36 cellular contexts compared by ENCODE assay signal in the genomic region with DNA sequence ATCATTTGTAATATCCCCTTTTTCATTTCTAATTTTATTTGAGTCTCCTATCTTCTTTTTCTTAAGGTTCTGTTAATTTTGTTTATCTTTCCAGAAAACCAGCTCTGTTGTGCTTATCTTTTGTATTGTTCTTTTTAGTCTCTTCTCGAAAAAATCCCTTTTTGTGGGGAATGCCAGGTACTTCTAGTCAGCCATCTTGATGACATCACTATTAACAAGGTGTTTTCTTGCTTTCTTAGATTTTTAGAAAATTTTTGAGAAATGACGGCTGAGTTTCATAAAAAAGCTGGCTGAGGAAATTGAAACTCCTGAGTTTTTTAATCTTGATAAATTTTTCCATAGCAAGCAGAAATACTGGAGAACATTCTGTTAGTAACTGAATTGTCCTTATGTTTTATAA. TPM values are rescaled to one million over a fixed set of nuclear protein-coding genes. Genes with fewer than 3 reads are reported as not detected.
"Had no signal": no experiment of that assay in that cellular context is flagged by ENCODE, and none has a peak within 500 bp of the region (broad histone marks: within the 10 kb centered on the region; RNA-seq: fewer than 3 reads in every experiment).

No MANE protein-coding gene starts in this region.

- H3K27me3 ChIP-seq: adrenal gland, body of pancreas, brain microvascular endothelial cell, breast epithelium had no signal

- H3K27ac ChIP-seq: adrenal gland, body of pancreas, brain microvascular endothelial cell, breast epithelium, VCaP had no signal

- DNase-seq: activated B cell treated with CpG ODN at 0.5 μM for 24 hours; activated CD4-positive, alpha-beta memory T cell treated with anti-CD3 and anti-CD28 coated beads for 36 hours; activated CD4-positive, alpha-beta T cell treated with anti-CD3 and anti-CD28 coated beads for 4 hours; activated CD4-positive, alpha-beta T cell treated with anti-CD3 and anti-CD28 coated beads, Interleukin-2, amount 10 ng/mL, durations not matched to agents 24 days and 14 days; activated CD4-positive, alpha-beta T cell treated with anti-CD3 and anti-CD28 coated beads, Interleukin-2, amount 50 U/mL, for 1 hour; activated CD4-positive, alpha-beta T cell treated with anti-CD3 and anti-CD28 coated beads, Interleukin-2, amount 50 U/mL, for 4 hours; activated CD4-positive, CD25-positive, alpha-beta regulatory T cell treated with anti-CD3 and anti-CD28 coated beads, Interleukin-2, amount 50 U/mL, for 72 hours; activated CD8-positive, alpha-beta memory T cell treated with anti-CD3 and anti-CD28 coated beads, Interleukin-2, amount 50 U/mL, for 4 hours; activated CD8-positive, alpha-beta T cell treated with anti-CD3 and anti-CD28 coated beads for 36 hours; activated effector memory CD4-positive, alpha-beta T cell treated with anti-CD3 and anti-CD28 coated beads, Interleukin-2, amount 50 U/mL, for 16 hours; activated gamma-delta T cell treated with Interleukin-2 at 50 U/mL for 16 hours; activated naive CD4-positive, alpha-beta T cell; activated naive CD4-positive, alpha-beta T cell treated with anti-CD3 and anti-CD28 coated beads for 36 hours; activated naive CD4-positive, alpha-beta T cell treated with anti-CD3 and anti-CD28 coated beads, Interleukin-2, amount 50 U/mL, for 16 hours; activated naive CD8-positive, alpha-beta T cell treated with anti-CD3 and anti-CD28 coated beads for 36 hours; activated T-cell treated with anti-CD3 and anti-CD28 coated beads for 4 hours; activated T-cell treated with anti-CD3 and anti-CD28 coated beads, Interleukin-2, amount 50 U/mL, for 1 hour; activated T-cell treated with anti-CD3 and anti-CD28 coated beads, Interleukin-2, amount 50 U/mL, for 4 hours; activated T-cell treated with anti-CD3 and anti-CD28 coated beads, Interleukin-2, amount 50 U/mL, for 72 hours; adrenal gland; amniotic stem cell; aorta; body of pancreas; brain microvascular endothelial cell; central memory CD4-positive, alpha-beta T cell; T-helper 1 cell; T-helper 2 cell; T-helper 9 cell had no signal

- H3K4me3 ChIP-seq: adrenal gland, body of pancreas, breast epithelium had no signal

- ATAC-seq: activated CD8-positive, alpha-beta T cell treated with anti-CD3 and anti-CD28 coated beads for 36 hours; activated naive CD4-positive, alpha-beta T cell treated with anti-CD3 and anti-CD28 coated beads, Interleukin-2, amount 50 U/mL, for 72 hours; activated T-cell treated with anti-CD3 and anti-CD28 coated beads, Interleukin-2, amount 50 U/mL, for 4 hours; activated T-cell treated with anti-CD3 and anti-CD28 coated beads, Interleukin-2, amount 50 U/mL, for 72 hours; activated T-helper 17 cell treated with anti-CD3 and anti-CD28 coated beads, Interleukin-2, amount 50 U/mL, for 72 hours; body of pancreas had no signal

- FAIRE-seq: astrocyte, TTC549 had no signal

- H3K9me3 ChIP-seq: body of pancreas had no signal

- H3K4me1 ChIP-seq: body of pancreas, breast epithelium had no signal

- H3K36me3 ChIP-seq: adrenal gland, brain microvascular endothelial cell, breast epithelium had no signal

RNA-seq across cellular contexts. Expression of a gene that starts 10.7 kb away (rescaled TPM):
- total RNA-seq: activated B cell treated with CpG ODN at 0.5 μM for 24 hours; activated CD4-positive, alpha-beta memory T cell treated with anti-CD3 and anti-CD28 coated beads for 36 hours; activated CD4-positive, alpha-beta T cell treated with anti-CD3 and anti-CD28 coated beads, Interleukin-2, amount 10 ng/mL, durations not matched to agents 24 days and 14 days; activated CD8-positive, alpha-beta memory T cell treated with anti-CD3 and anti-CD28 coated beads for 36 hours; activated CD8-positive, alpha-beta T cell treated with anti-CD3 and anti-CD28 coated beads for 36 hours; activated naive CD4-positive, alpha-beta T cell treated with anti-CD3 and anti-CD28 coated beads for 36 hours; activated naive CD4-positive, alpha-beta T cell treated with anti-CD3 and anti-CD28 coated beads, Interleukin-2, amount 50 U/mL, for 72 hours; activated naive CD8-positive, alpha-beta T cell treated with anti-CD3 and anti-CD28 coated beads for 36 hours; activated T-cell treated with anti-CD3 and anti-CD28 coated beads, Interleukin-2, amount 50 U/mL, for 4 hours; activated T-cell treated with anti-CD3 and anti-CD28 coated beads, Interleukin-2, amount 50 U/mL, for 72 hours; activated T-helper 1 cell treated with anti-CD3 and anti-CD28 coated beads, Interleukin-12 subunit alpha, Interleukin-12 subunit beta, Interleukin-2, Interleukin-4 antibody, amounts not matched to agents 30 ng/mL and 10 ng/mL and 1 ng/mL, durations not matched to agents 14 hours and 24 hours and 36 hours; activated T-helper 17 cell treated with anti-CD3 and anti-CD28 coated beads, Interleukin-2, amount 50 U/mL, for 72 hours had no signal
